Comparison of ENCODE assay signal across 11 cellular contexts in genomic region chr14:92792885-92793284, GRCh38. TPM values are rescaled to one million over a fixed set of nuclear protein-coding genes. Genes with fewer than 3 reads are reported as not detected.
DNase-seq lines count a peak whose midpoint lies in the region; ATAC-seq and TF ChIP-seq lines count a peak whose summit lies in the region.
"Had no signal": no experiment of that assay in that cellular context is flagged by ENCODE, and none has a peak within 500 bp of the region (broad histone marks: within the 10 kb centered on the region; RNA-seq: fewer than 3 reads in every experiment).

No MANE protein-coding gene starts in this region.

- H3K9me3 ChIP-seq in OCI-LY3 (ENCODE audit: insufficient read depth, low read length): peaks cover 13% of the 10 kb centered on the region; the same call in 1 of the 2 replicates
- H3K9me3 ChIP-seq in smooth muscle cell (replicated peaks; ENCODE audit: low read depth): peaks cover 4% of the 10 kb centered on the region

- H3K27me3 ChIP-seq in OCI-LY3 (ENCODE audit: low read depth, low read length) (no peaks in the 10 kb centered on the region), smooth muscle cell (ENCODE audit: low read depth) (no peaks in the 10 kb centered on the region)

- H3K79me2 ChIP-seq in OCI-LY3 (ENCODE audit: low read length): peaks cover 24% of the 10 kb centered on the region
- peaks cover 31% of the 10 kb centered on the region for H3K79me2 ChIP-seq in smooth muscle cell (ENCODE audit: low read depth)

- TF ChIP-seq CTCF in OCI-LY3 (IDR thresholded peaks at IDR 0.05; ENCODE audit: low read depth, low read length) (no peak), endothelial cell (IDR thresholded peaks at IDR 0.05; ENCODE audit: unreplicated experiment) (no peak), smooth muscle cell (IDR thresholded peaks at IDR 0.05; ENCODE audit: borderline replicate concordance, insufficient read depth, poor library complexity, severe bottlenecking) (no peak)

- WGBS in smooth muscle cell (ENCODE audit: low lambda C conversion rate): 75% methylated on average over 4 of the region's 4 CpGs

- no peak for DNase-seq in activated CD4-positive, alpha-beta T cell treated with anti-CD3 and anti-CD28 coated beads for 36 hours
- DNase-seq in activated CD4-positive, alpha-beta T cell treated with anti-CD3 and anti-CD28 coated beads for 1 hour: no peak
- DNase-seq in endothelial cell (ENCODE audit: low spot score): no peak
- DNase-seq in smooth muscle cell (lab: John Stamatoyannopoulos, UW; ENCODE audit: unreplicated experiment): no peak
- DNase-seq in HUDEP-2 (lab: John Stamatoyannopoulos, UW; ENCODE audit: unreplicated experiment in 76 of 76): no peak
- no peak for DNase-seq in left colon
- DNase-seq: activated T-cell treated with anti-CD3 and anti-CD28 coated beads for 4 hours, NCI-H2081 treated with DMSO at 0.1 percent for 48 hours, psoas muscle had no signal

- peaks cover 16% of the 10 kb centered on the region for H3K36me3 Mint-ChIP-seq in activated CD4-positive, alpha-beta T cell treated with anti-CD3 and anti-CD28 coated beads for 36 hours (ENCODE audit: low read depth)
- H3K36me3 Mint-ChIP-seq in endothelial cell (ENCODE audit: low read depth, unreplicated experiment): peaks cover 16% of the 10 kb centered on the region

- peaks cover 35% of the 10 kb centered on the region for H3K4me1 Mint-ChIP-seq in activated CD4-positive, alpha-beta T cell treated with anti-CD3 and anti-CD28 coated beads for 36 hours
- H3K4me1 Mint-ChIP-seq in endothelial cell (ENCODE audit: unreplicated experiment): peaks cover 18% of the 10 kb centered on the region

- intact Hi-C loops in activated CD4-positive, alpha-beta T cell treated with anti-CD3 and anti-CD28 coated beads for 36 hours (cut with DNase I, micrococcal nuclease): loop anchor here (5.0 to 10.0 kb wide), 3 partner anchors 228 to 1281 kb away; partner anchors contain the start of genes PPP4R3A (in 1 of the 2) and TRIP11 (in 1 of the 2)
- intact Hi-C loops in left colon (cut with DNase I, micrococcal nuclease): no loop called here

- CTCF ChIA-PET in activated CD4-positive, alpha-beta T cell treated with anti-CD3 and anti-CD28 coated beads for 36 hours (lab: Charles Lee): interaction anchor here (1.0 to 1.6 kb wide), 2 partner anchors 8 to 321 kb away, joined by 3 to 5 read pairs; no protein-coding TSS in a partner anchor

- H3K4me2 ChIP-seq in OCI-LY3 (ENCODE audit: low read length): 0 out of 2 replicates have a peak overlapping the region, but pooled peaks have one; percentile 83
- H3K4me2 ChIP-seq in smooth muscle cell: peak overlapping the region; percentile 72

- H3K27ac ChIP-seq in OCI-LY3 (ENCODE audit: low read length) (no peak overlapping the region), smooth muscle cell (ENCODE audit: low read depth) (peak overlapping the region; percentile 81)

- peaks cover 24% of the 10 kb centered on the region for H3K9me3 Mint-ChIP-seq in activated CD4-positive, alpha-beta T cell treated with anti-CD3 and anti-CD28 coated beads for 36 hours (ENCODE audit: low read depth)
- no peaks in the 10 kb centered on the region for H3K9me3 Mint-ChIP-seq in endothelial cell (ENCODE audit: unreplicated experiment)

- no peak for ATAC-seq in activated CD4-positive, alpha-beta T cell treated with anti-CD3 and anti-CD28 coated beads for 36 hours
- no peak for ATAC-seq in HG02884 (IDR thresholded peaks at IDR 0.05; ENCODE audit: unreplicated experiment)
- ATAC-seq in left colon: no peak

- no peak overlapping the region for H3K4me3 Mint-ChIP-seq in activated CD4-positive, alpha-beta T cell treated with anti-CD3 and anti-CD28 coated beads for 36 hours
- H3K4me3 Mint-ChIP-seq in endothelial cell (ENCODE audit: unreplicated experiment): peak overlapping the region; percentile 57

- POLR2A ChIA-PET in activated CD4-positive, alpha-beta T cell treated with anti-CD3 and anti-CD28 coated beads for 36 hours (lab: Charles Lee): interaction anchor here (0.6 kb wide), 1 partner anchor 206 kb away, joined by 5 read pairs; no protein-coding TSS in a partner anchor

- H4K20me1 ChIP-seq in OCI-LY3 (ENCODE audit: insufficient read depth, low read length) (no peaks in the 10 kb centered on the region), smooth muscle cell (ENCODE audit: low read depth) (peaks cover 3% of the 10 kb centered on the region)

- peaks cover 10% of the 10 kb centered on the region for H3K36me3 ChIP-seq in OCI-LY3 (replicated peaks; ENCODE audit: low read depth, low read length)
- H3K36me3 ChIP-seq in smooth muscle cell (ENCODE audit: low read depth): peaks cover 7% of the 10 kb centered on the region

- no peaks in the 10 kb centered on the region for H3K27me3 Mint-ChIP-seq in activated CD4-positive, alpha-beta T cell treated with anti-CD3 and anti-CD28 coated beads for 36 hours
- peaks cover 8% of the 10 kb centered on the region for H3K27me3 Mint-ChIP-seq in endothelial cell (ENCODE audit: unreplicated experiment)

- H3K4me3 ChIP-seq in OCI-LY3 (ENCODE audit: low read length): no peak overlapping the region
- no peak overlapping the region for H3K4me3 ChIP-seq in smooth muscle cell

- peak overlapping the region; percentile 96 for H3K27ac Mint-ChIP-seq in activated CD4-positive, alpha-beta T cell treated with anti-CD3 and anti-CD28 coated beads for 36 hours
- peak overlapping the region; percentile 89 for H3K27ac Mint-ChIP-seq in endothelial cell (ENCODE audit: unreplicated experiment)

- H3K4me1 ChIP-seq in OCI-LY3 (ENCODE audit: low read length): peaks cover 18% of the 10 kb centered on the region
- H3K4me1 ChIP-seq in smooth muscle cell (ENCODE audit: low read depth): peaks cover 12% of the 10 kb centered on the region

- peaks cover 6% of the 10 kb centered on the region for H3F3A ChIP-seq in smooth muscle cell (ENCODE audit: low read depth)

- H2AFZ ChIP-seq in OCI-LY3 (ENCODE audit: low read depth, low read length) (no peak overlapping the region), smooth muscle cell (ENCODE audit: low read depth) (no peak overlapping the region)

- H3K9ac ChIP-seq in OCI-LY3 (ENCODE audit: low read length): no peak overlapping the region
- peak overlapping the region; percentile 3 for H3K9ac ChIP-seq in smooth muscle cell (ENCODE audit: low read depth)

RNA-seq across cellular contexts. Expression of gene GOLGA5, which starts 1.2 kb away (rescaled TPM):
- total RNA-seq in activated CD4-positive, alpha-beta T cell treated with anti-CD3 and anti-CD28 coated beads for 36 hours: 10 to 100 TPM; 20.3 to 23.5 TPM
- total RNA-seq in endothelial cell (ENCODE audit: unreplicated experiment) (26.4 TPM), smooth muscle cell (70.3 and 76.7 TPM in 2 replicates), left colon (10 to 100 TPM; 42.2 to 44.1 TPM)
- polyA plus RNA-seq in smooth muscle cell: 50.6 and 67.0 TPM in 2 replicates

RNA-seq across cellular contexts. Expression of gene LGMN, which starts 44.5 kb away (rescaled TPM):
- total RNA-seq in activated CD4-positive, alpha-beta T cell treated with anti-CD3 and anti-CD28 coated beads for 36 hours: 1 to 10 TPM; 3.2 to 5.6 TPM
- total RNA-seq in endothelial cell (ENCODE audit: unreplicated experiment): 97.6 TPM
- total RNA-seq in smooth muscle cell: 110 and 124 TPM in 2 replicates
- polyA plus RNA-seq in smooth muscle cell: 111 and 133 TPM in 2 replicates
- 100 to 1,000 TPM in 1 of 2 donors, 10 to 100 TPM in 1; 70.8 to 125 TPM for total RNA-seq in left colon

Comparison
In these comparisons a context has a peak if more than half of its experiments do, and no peak if none do; other contexts are left out.
1. RNA of gene LGMN, which starts 44.5 kb away (total RNA-seq): 70.8 to 125 TPM in left colon, 110 to 124 TPM in smooth muscle cell and 97.6 TPM in endothelial cell (single experiment); 3.2 to 5.6 TPM in activated CD4-positive, alpha-beta T cell treated with anti-CD3 and anti-CD28 coated beads for 36 hours; every median in the first group is over 10 times any median in the second.
2. intact Hi-C loops: an anchor here in activated CD4-positive, alpha-beta T cell treated with anti-CD3 and anti-CD28 coated beads for 36 hours (5.0 to 10.0 kb wide); none called in left colon.